8 cellular contexts compared by ENCODE assay signal in genomic region chr17:47693667-47694017, GRCh38. TPM values are rescaled to one million over a fixed set of nuclear protein-coding genes. Genes with fewer than 3 reads are reported as not detected.
A peak's percentile ranks its signal among the peaks of the same experiment; 100 is the strongest.
DNase-seq lines count a peak whose midpoint lies in the region; ATAC-seq and TF ChIP-seq lines count a peak whose summit lies in the region.

No MANE protein-coding gene starts in this region.

- H3K4me3 Mint-ChIP-seq in naive B cell, result peak overlapping the region; percentile 92 to 100 (median 94)

- ATAC-seq in naive B cell (ENCODE audit: low read depth in 2 of 2) (peak; percentile 4 to 10), GM21367 (IDR thresholded peaks at IDR 0.05; ENCODE audit: unreplicated experiment) (no peak)

- no peak for TF ChIP-seq CTCF in choroid plexus epithelial cell (conservative IDR thresholded peaks at IDR 0.05; ENCODE audit: low read depth, low read length)

- H3K4me3 ChIP-seq in choroid plexus epithelial cell (ENCODE audit: low read depth, low read length), result peak overlapping the region; percentile 69

- H3K27ac Mint-ChIP-seq in naive B cell, result peak overlapping the region in 4 of 6 donors; percentile 49 to 88 (median 78)

- H3K27me3 Mint-ChIP-seq in naive B cell, result no peaks in the 10 kb centered on the region

- H3K36me3 Mint-ChIP-seq in naive B cell, result no peaks in the 10 kb centered on the region

- DNase-seq in COR-L47 (lab: John Stamatoyannopoulos, UW) (peak; percentile 42), NCI-H1105 treated with DMSO at 0.1 percent for 48 hours (lab: John Stamatoyannopoulos, UW) (peak; percentile 35), choroid plexus epithelial cell (ENCODE audit: low read depth) (no peak), naive B cell (no peak), AG08396 (ENCODE audit: low spot score) (no peak), EL (no peak), RKO (ENCODE audit: low spot score) (no peak)

- no peaks in the 10 kb centered on the region for H3K9me3 Mint-ChIP-seq in naive B cell

- H3K4me1 Mint-ChIP-seq in naive B cell, result peaks cover 37 to 40% (median 38%) of the 10 kb centered on the region in 3 donors

RNA-seq across cellular contexts. Expression of gene TBKBP1, which starts 0.3 kb away (rescaled TPM):
- polyA plus RNA-seq in naive B cell (ENCODE audit: low read depth in 6 of 6), result under 1 TPM in 4 of 6 donors, not detected in 2; 0.09 to 0.97 (median 0.24) TPM

RNA-seq across cellular contexts. Expression of gene TBX21, which starts 39.4 kb away (rescaled TPM):
- polyA plus RNA-seq in naive B cell (ENCODE audit: low read depth in 6 of 6), result 1 to 10 TPM in 4 of 6 donors, under 1 TPM in 2; 0.11 to 2.9 (median 2.0) TPM

RNA-seq across cellular contexts. Expression of gene KPNB1, which starts 43.9 kb away (rescaled TPM):
- 10 to 100 TPM in 5 of 6 donors, 1 to 10 TPM in 1; 6.4 to 33.5 (median 30.6) TPM for polyA plus RNA-seq in naive B cell (ENCODE audit: low read depth in 6 of 6)

Comparison
In these comparisons a context has a peak if more than half of its experiments do, and no peak if none do; other contexts are left out.
1. DNase-seq: peak in COR-L47 (single experiment) and NCI-H1105 treated with DMSO at 0.1 percent for 48 hours (single experiment); none in choroid plexus epithelial cell (single experiment), naive B cell (single experiment), AG08396 (single experiment), EL (single experiment) and RKO (single experiment).